1 cellular context compared by ENCODE assay signal in genomic region chr11:64146036-64146943, GRCh38.
TF ChIP-seq lines count a peak whose summit lies in the region.

No MANE protein-coding gene starts in this region.

TF ChIP-seq in K562, 482 proteins besides CTCF, POLR2A, EP300 and RAD21 (continued from another document and continues in another):
- TF ChIP-seq, protein P1, sequence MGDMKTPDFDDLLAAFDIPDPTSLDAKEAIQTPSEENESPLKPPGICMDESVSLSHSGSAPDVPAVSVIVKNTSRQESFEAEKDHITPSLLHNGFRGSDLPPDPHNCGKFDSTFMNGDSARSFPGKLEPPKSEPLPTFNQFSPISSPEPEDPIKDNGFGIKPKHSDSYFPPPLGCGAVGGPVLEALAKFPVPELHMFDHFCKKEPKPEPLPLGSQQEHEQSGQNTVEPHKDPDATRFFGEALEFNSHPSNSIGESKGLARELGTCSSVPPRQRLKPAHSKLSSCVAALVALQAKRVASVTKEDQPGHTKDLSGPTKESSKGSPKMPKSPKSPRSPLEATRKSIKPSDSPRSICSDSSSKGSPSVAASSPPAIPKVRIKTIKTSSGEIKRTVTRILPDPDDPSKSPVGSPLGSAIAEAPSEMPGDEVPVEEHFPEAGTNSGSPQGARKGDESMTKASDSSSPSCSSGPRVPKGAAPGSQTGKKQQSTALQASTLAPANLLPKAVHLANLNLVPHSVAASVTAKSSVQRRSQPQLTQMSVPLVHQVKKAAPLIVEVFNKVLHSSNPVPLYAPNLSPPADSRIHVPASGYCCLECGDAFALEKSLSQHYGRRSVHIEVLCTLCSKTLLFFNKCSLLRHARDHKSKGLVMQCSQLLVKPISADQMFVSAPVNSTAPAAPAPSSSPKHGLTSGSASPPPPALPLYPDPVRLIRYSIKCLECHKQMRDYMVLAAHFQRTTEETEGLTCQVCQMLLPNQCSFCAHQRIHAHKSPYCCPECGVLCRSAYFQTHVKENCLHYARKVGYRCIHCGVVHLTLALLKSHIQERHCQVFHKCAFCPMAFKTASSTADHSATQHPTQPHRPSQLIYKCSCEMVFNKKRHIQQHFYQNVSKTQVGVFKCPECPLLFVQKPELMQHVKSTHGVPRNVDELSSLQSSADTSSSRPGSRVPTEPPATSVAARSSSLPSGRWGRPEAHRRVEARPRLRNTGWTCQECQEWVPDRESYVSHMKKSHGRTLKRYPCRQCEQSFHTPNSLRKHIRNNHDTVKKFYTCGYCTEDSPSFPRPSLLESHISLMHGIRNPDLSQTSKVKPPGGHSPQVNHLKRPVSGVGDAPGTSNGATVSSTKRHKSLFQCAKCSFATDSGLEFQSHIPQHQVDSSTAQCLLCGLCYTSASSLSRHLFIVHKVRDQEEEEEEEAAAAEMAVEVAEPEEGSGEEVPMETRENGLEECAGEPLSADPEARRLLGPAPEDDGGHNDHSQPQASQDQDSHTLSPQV (IDR thresholded peaks at IDR 0.05), result 0 out of 2 replicates have a peak, but pooled peaks have one; percentile 61
- TF ChIP-seq ZNF512 (tag; IDR thresholded peaks at IDR 0.05) (no peak), RBM34 (IDR thresholded peaks at IDR 0.05; ENCODE audit: borderline replicate concordance, insufficient read depth, low read length) (no peak), TFAM (CRISPR knock-in tag; conservative IDR thresholded peaks at IDR 0.05) (no peak), CBFB (CRISPR knock-in tag; IDR thresholded peaks at IDR 0.05) (0 out of 2 replicates have a peak, but pooled peaks have one; percentile 62), HNRNPUL1 (IDR thresholded peaks at IDR 0.05; ENCODE audit: low read length) (no peak), GATA2 (CRISPR knock-in tag; IDR thresholded peaks at IDR 0.05) (no peak), HMG20A (CRISPR knock-in tag; conservative IDR thresholded peaks at IDR 0.05) (no peak), LCOR (CRISPR knock-in tag; IDR thresholded peaks at IDR 0.05) (no peak), FOSL1 (tag; conservative IDR thresholded peaks at IDR 0.05) (no peak), ZNF3 (CRISPR knock-in tag; IDR thresholded peaks at IDR 0.05) (no peak), ZNF318 (IDR thresholded peaks at IDR 0.05; ENCODE audit: borderline replicate concordance in 1 of 2, low read depth in 1 of 2) (no peak), SIN3B (IDR thresholded peaks at IDR 0.05; ENCODE audit: low read depth) (peak; percentile 40; the same call in 1 of the 2 replicates), FOXK2 (conservative IDR thresholded peaks at IDR 0.05 in 1 of 2, IDR thresholded peaks at IDR 0.05 in 1 of 2; ENCODE audit: low read depth in 2 of 2) (peak; percentile 63 to 81; a peak in 3 of 4 replicates), ZNF134 (CRISPR knock-in tag; conservative IDR thresholded peaks at IDR 0.05) (no peak), RHOXF2B (CRISPR knock-in tag; conservative IDR thresholded peaks at IDR 0.05) (no peak), LARP7 (IDR thresholded peaks at IDR 0.05) (peak; percentile 77; the same call in 1 of the 2 replicates), PTTG1 (tag; IDR thresholded peaks at IDR 0.05; ENCODE audit: low read depth) (no peak), SMARCA5 (IDR thresholded peaks at IDR 0.05) (0 out of 2 replicates have a peak, but pooled peaks have one; percentile 36), BDP1 (IDR thresholded peaks at IDR 0.05; ENCODE audit: insufficient read depth, insufficient read length) (no peak), CHAMP1 (IDR thresholded peaks at IDR 0.05) (no peak), MCM2 (IDR thresholded peaks at IDR 0.05; ENCODE audit: low read depth) (no peak), KLF13 (tag; IDR thresholded peaks at IDR 0.05; ENCODE audit: borderline replicate concordance, low read depth) (no peak), ZSCAN32 (CRISPR knock-in tag; IDR thresholded peaks at IDR 0.05) (no peak)
- TF ChIP-seq, protein P2, sequence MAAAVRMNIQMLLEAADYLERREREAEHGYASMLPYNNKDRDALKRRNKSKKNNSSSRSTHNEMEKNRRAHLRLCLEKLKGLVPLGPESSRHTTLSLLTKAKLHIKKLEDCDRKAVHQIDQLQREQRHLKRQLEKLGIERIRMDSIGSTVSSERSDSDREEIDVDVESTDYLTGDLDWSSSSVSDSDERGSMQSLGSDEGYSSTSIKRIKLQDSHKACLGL (CRISPR knock-in tag; IDR thresholded peaks at IDR 0.05; ENCODE audit: borderline replicate concordance, poor library complexity, severe bottlenecking), result no peak
- TF ChIP-seq, protein P3, sequence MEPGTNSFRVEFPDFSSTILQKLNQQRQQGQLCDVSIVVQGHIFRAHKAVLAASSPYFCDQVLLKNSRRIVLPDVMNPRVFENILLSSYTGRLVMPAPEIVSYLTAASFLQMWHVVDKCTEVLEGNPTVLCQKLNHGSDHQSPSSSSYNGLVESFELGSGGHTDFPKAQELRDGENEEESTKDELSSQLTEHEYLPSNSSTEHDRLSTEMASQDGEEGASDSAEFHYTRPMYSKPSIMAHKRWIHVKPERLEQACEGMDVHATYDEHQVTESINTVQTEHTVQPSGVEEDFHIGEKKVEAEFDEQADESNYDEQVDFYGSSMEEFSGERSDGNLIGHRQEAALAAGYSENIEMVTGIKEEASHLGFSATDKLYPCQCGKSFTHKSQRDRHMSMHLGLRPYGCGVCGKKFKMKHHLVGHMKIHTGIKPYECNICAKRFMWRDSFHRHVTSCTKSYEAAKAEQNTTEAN (CRISPR knock-in tag; IDR thresholded peaks at IDR 0.05), result no peak
- TF ChIP-seq, protein P4, sequence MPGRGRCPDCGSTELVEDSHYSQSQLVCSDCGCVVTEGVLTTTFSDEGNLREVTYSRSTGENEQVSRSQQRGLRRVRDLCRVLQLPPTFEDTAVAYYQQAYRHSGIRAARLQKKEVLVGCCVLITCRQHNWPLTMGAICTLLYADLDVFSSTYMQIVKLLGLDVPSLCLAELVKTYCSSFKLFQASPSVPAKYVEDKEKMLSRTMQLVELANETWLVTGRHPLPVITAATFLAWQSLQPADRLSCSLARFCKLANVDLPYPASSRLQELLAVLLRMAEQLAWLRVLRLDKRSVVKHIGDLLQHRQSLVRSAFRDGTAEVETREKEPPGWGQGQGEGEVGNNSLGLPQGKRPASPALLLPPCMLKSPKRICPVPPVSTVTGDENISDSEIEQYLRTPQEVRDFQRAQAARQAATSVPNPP (IDR thresholded peaks at IDR 0.05; ENCODE audit: borderline replicate concordance, insufficient read depth, insufficient read length), result no peak
- TF ChIP-seq, protein P5, sequence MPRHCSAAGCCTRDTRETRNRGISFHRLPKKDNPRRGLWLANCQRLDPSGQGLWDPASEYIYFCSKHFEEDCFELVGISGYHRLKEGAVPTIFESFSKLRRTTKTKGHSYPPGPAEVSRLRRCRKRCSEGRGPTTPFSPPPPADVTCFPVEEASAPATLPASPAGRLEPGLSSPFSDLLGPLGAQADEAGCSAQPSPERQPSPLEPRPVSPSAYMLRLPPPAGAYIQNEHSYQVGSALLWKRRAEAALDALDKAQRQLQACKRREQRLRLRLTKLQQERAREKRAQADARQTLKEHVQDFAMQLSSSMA (CRISPR knock-in tag; IDR thresholded peaks at IDR 0.05), result no peak
- TF ChIP-seq, protein P6, sequence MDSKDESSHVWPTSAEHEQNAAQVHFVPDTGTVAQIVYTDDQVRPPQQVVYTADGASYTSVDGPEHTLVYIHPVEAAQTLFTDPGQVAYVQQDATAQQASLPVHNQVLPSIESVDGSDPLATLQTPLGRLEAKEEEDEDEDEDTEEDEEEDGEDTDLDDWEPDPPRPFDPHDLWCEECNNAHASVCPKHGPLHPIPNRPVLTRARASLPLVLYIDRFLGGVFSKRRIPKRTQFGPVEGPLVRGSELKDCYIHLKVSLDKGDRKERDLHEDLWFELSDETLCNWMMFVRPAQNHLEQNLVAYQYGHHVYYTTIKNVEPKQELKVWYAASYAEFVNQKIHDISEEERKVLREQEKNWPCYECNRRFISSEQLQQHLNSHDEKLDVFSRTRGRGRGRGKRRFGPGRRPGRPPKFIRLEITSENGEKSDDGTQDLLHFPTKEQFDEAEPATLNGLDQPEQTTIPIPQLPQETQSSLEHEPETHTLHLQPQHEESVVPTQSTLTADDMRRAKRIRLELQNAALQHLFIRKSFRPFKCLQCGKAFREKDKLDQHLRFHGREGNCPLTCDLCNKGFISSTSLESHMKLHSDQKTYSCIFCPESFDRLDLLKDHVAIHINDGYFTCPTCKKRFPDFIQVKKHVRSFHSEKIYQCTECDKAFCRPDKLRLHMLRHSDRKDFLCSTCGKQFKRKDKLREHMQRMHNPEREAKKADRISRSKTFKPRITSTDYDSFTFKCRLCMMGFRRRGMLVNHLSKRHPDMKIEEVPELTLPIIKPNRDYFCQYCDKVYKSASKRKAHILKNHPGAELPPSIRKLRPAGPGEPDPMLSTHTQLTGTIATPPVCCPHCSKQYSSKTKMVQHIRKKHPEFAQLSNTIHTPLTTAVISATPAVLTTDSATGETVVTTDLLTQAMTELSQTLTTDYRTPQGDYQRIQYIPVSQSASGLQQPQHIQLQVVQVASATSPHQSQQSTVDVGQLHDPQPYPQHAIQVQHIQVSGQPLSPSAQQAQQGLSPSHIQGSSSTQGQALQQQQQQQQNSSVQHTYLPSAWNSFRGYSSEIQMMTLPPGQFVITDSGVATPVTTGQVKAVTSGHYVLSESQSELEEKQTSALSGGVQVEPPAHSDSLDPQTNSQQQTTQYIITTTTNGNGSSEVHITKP (IDR thresholded peaks at IDR 0.05; ENCODE audit: partially characterized antibody), result peak; percentile 17
